Comparison of ENCODE assay signal across 18 cellular contexts in the genomic region with DNA sequence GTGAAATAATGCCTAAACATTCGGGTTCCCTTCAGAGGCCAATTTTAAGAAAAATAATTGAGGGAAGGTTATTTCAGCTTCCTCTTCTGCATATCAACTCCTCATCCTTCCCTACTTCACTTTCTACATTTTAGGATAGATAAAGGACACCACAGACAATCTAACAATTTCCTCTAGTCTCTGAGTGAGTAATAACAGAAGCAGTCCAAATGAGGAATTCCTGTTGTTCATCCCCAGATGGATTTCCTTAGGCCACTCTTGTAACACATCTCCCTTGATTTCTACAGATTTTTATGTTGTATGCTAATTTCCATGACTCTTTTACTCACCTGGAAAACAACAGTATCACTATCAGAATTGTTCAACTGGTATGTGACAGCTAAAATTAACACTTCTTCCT.
DNase-seq lines count a peak whose midpoint lies in the region; ATAC-seq and TF ChIP-seq lines count a peak whose summit lies in the region.
"Had no signal": no experiment of that assay in that cellular context is flagged by ENCODE, and none has a peak within 500 bp of the region (broad histone marks: within the 10 kb centered on the region; RNA-seq: fewer than 3 reads in every experiment).

No MANE protein-coding gene starts in this region.

- H3K4me2 ChIP-seq in GM23248 (ENCODE audit: unreplicated experiment), result peak overlapping the region; percentile 42

- H3K9me3 ChIP-seq in GM23248 (ENCODE audit: low read depth), result no peaks in the 10 kb centered on the region
- no peaks in the 10 kb centered on the region for H3K9me3 ChIP-seq in CD8-positive, alpha-beta memory T cell (ENCODE audit: low read length)
- H3K9me3 ChIP-seq: body of pancreas, Peyer's patch had no signal

- no peaks in the 10 kb centered on the region; the same call in 1 of the 2 replicates for H3K9me2 ChIP-seq in GM23248 (ENCODE audit: insufficient read depth)

- WGBS in GM23248 (ENCODE audit: low coverage in 1 of 2, low lambda C conversion rate in 2 of 2, missing lambda C conversion rate in 2 of 2), 2 experiments, result 19 to 42% methylated on average over 1 of the region's 1 CpG

- no peaks in the 10 kb centered on the region for H4K20me1 ChIP-seq in GM23248 (ENCODE audit: insufficient read depth)

- peaks cover 0 to 6% (median 0%) of the 10 kb centered on the region in 5 donors for H3K9me3 Mint-ChIP-seq in CD8-positive, alpha-beta memory T cell

- H3K27ac ChIP-seq in ACC112 (ENCODE audit: low read depth, low read length) (peak overlapping the region; percentile 46), GM23248 (peak overlapping the region; percentile 27)
- no peak overlapping the region for H3K27ac ChIP-seq in CD8-positive, alpha-beta memory T cell (ENCODE audit: low read depth, low read length)
- H3K27ac ChIP-seq: body of pancreas, Peyer's patch, skin epidermis had no signal

- H3K9ac ChIP-seq in GM23248, result no peak overlapping the region

- H3K36me3 ChIP-seq in ACC112 (ENCODE audit: insufficient read depth, low read length) (no peaks in the 10 kb centered on the region), GM23248 (ENCODE audit: low read depth) (no peaks in the 10 kb centered on the region)
- no peaks in the 10 kb centered on the region for H3K36me3 ChIP-seq in CD8-positive, alpha-beta memory T cell (ENCODE audit: insufficient read depth, low read length)
- H3K36me3 ChIP-seq: Peyer's patch had no signal

- H3K4me3 ChIP-seq in ACC112 (ENCODE audit: low read depth, low read length), result peak overlapping the region; percentile 7; the same call in 1 of the 2 replicates
- H3K4me3 ChIP-seq in GM23248, result no peak overlapping the region
- no peak overlapping the region for H3K4me3 ChIP-seq in fibroblast of pulmonary artery (replicated peaks; ENCODE audit: low read depth, low read length)
- no peak overlapping the region for H3K4me3 ChIP-seq in CD8-positive, alpha-beta memory T cell (ENCODE audit: low read length)
- H3K4me3 ChIP-seq: body of pancreas, Peyer's patch, skin epidermis had no signal

- POLR2A ChIA-PET in CD8-positive, alpha-beta memory T cell (lab: Charles Lee), result no interaction called here

- H3K27ac Mint-ChIP-seq in CD8-positive, alpha-beta memory T cell, result no peak overlapping the region

- no peak overlapping the region for H3K4me3 Mint-ChIP-seq in CD8-positive, alpha-beta memory T cell

- H3F3A ChIP-seq in GM23248 (ENCODE audit: insufficient read depth), result peaks cover 9% of the 10 kb centered on the region

- no peak for TF ChIP-seq CTCF in fibroblast of pulmonary artery (IDR thresholded peaks at IDR 0.05; ENCODE audit: low read length, missing control alignments)

- H3K79me2 ChIP-seq in ACC112 (ENCODE audit: control insufficient read depth, insufficient read depth, low read length, unreplicated experiment), result no peaks in the 10 kb centered on the region
- H3K79me2 ChIP-seq in GM23248 (ENCODE audit: insufficient read depth), result no peaks in the 10 kb centered on the region

- peak; percentile 76 for ATAC-seq in SK-N-SH treated with all-trans-retinoic acid at 6 μM for 48 hours
- ATAC-seq: body of pancreas, left lobe of liver had no signal

- in situ Hi-C loops in GM23248 (cut with MboI), result no loop called here

- H3K36me3 Mint-ChIP-seq in CD8-positive, alpha-beta memory T cell, result no peaks in the 10 kb centered on the region

- peak overlapping the region; percentile 59 for H2AFZ ChIP-seq in ACC112 (ENCODE audit: low read length, unreplicated experiment)
- H2AFZ ChIP-seq in GM23248, result no peak overlapping the region

- CTCF ChIA-PET in CD8-positive, alpha-beta memory T cell (lab: Charles Lee), result no interaction called here

- DNase-seq in GM23248 (peak; percentile 71), fibroblast of pulmonary artery (ENCODE audit: low read depth) (peak; percentile 66), NCI-H1417 treated with DMSO at 0.1 percent for 48 hours (lab: John Stamatoyannopoulos, UW) (no peak), NCI-H510A (lab: John Stamatoyannopoulos, UW) (no peak), NCI-H1092 (lab: John Stamatoyannopoulos, UW) (no peak)
- no peak for DNase-seq in CD8-positive, alpha-beta memory T cell
- DNase-seq: activated CD4-positive, CD25-positive, alpha-beta regulatory T cell treated with anti-CD3 and anti-CD28 coated beads, Interleukin-2, amount 50 U/mL, for 72 hours; activated effector memory CD4-positive, alpha-beta T cell treated with anti-CD3 and anti-CD28 coated beads, Interleukin-2, amount 50 U/mL, for 16 hours; body of pancreas; NCI-H2029; NCI-H526 treated with DMSO at 0.1 percent for 48 hours; Peyer's patch; stimulated activated naive CD4-positive, alpha-beta T cell treated with Interleukin-2 at 50 U/mL for 16 hours; T-helper 1 cell had no signal

- peaks cover 0 to 2% of the 10 kb centered on the region in 2 donors for H3K27me3 Mint-ChIP-seq in CD8-positive, alpha-beta memory T cell

- H3K4me1 ChIP-seq in ACC112 (ENCODE audit: control insufficient read depth, insufficient read depth, low read length, unreplicated experiment) (peaks cover 60% of the 10 kb centered on the region), GM23248 (ENCODE audit: insufficient read depth) (peaks cover 47% of the 10 kb centered on the region)
- H3K4me1 ChIP-seq in CD8-positive, alpha-beta memory T cell (ENCODE audit: insufficient read depth, low read length), result no peaks in the 10 kb centered on the region
- H3K4me1 ChIP-seq: body of pancreas, Peyer's patch had no signal

- no peaks in the 10 kb centered on the region for H3K4me1 Mint-ChIP-seq in CD8-positive, alpha-beta memory T cell

- H3K27me3 ChIP-seq in ACC112 (ENCODE audit: insufficient read depth, low read length), result no peaks in the 10 kb centered on the region
- H3K27me3 ChIP-seq in GM23248 (replicated peaks; ENCODE audit: insufficient read depth), result no peaks in the 10 kb centered on the region
- H3K27me3 ChIP-seq in CD8-positive, alpha-beta memory T cell (ENCODE audit: insufficient read depth, low read length, poor library complexity, severe bottlenecking), result no peaks in the 10 kb centered on the region
- H3K27me3 ChIP-seq: body of pancreas, Peyer's patch had no signal

TF ChIP-seq in SK-N-SH treated with all-trans-retinoic acid at 6 μM for 48 hours, 23 proteins besides CTCF, POLR2A, EP300 and RAD21:
- no peak for TF ChIP-seq RARB (CRISPR knock-in tag; IDR thresholded peaks at IDR 0.05)
- TF ChIP-seq ZC3H10 (CRISPR knock-in tag; IDR thresholded peaks at IDR 0.05), result peak; percentile 23; the same call in 1 of the 2 replicates

Comparison
In these comparisons a context has a peak if more than half of its experiments do, and no peak if none do; other contexts are left out.
1. DNase-seq: peak in GM23248 (single experiment) and fibroblast of pulmonary artery (single experiment); none in CD8-positive, alpha-beta memory T cell (0 of 5), NCI-H1417 treated with DMSO at 0.1 percent for 48 hours (single experiment), NCI-H510A (single experiment) and NCI-H1092 (single experiment).